Comparison of ENCODE assay signal across 16 cellular contexts in genomic region chr4:168717852-168718251, GRCh38.
DNase-seq lines count a peak whose midpoint lies in the region; ATAC-seq and TF ChIP-seq lines count a peak whose summit lies in the region.
"Had no signal": no experiment of that assay in that cellular context is flagged by ENCODE, and none has a peak within 500 bp of the region (broad histone marks: within the 10 kb centered on the region; RNA-seq: fewer than 3 reads in every experiment).

No MANE protein-coding gene starts in this region.

- DNase-seq in IMR-90 (peak; percentile 45), epithelial cell of prostate (ENCODE audit: low read depth, low spot score) (peak; percentile 16), kidney glomerular epithelial cell (lab: John Stamatoyannopoulos, UW) (peak; percentile 80)
- no peak for DNase-seq in stimulated activated naive B cell treated with anti-CD40 and anti-IgM and Interleukin-4, amounts not matched to agents 10 μg/mL and 1 μg/mL and 100 μg/mL, for 72 hours
- no peak for DNase-seq in activated naive CD4-positive, alpha-beta T cell treated with anti-CD3 and anti-CD28 coated beads, Interleukin-2, amount 50 U/mL, for 16 hours
- DNase-seq: activated naive CD8-positive, alpha-beta T cell treated with anti-CD3 and anti-CD28 coated beads, Interleukin-2, amount 10 ng/mL, durations not matched to agents 7 days and 5 days; NCI-H1092 treated with DMSO at 0.1 percent for 48 hours; NCI-H510A treated with DMSO at 0.1 percent for 48 hours; PC-3; stimulated activated CD4-positive, alpha-beta T cell treated with anti-CD3 and anti-CD28 coated beads, Interleukin-15, amount 100 ng/mL, for 24 hours; SW 1271 had no signal

- peak overlapping the region; percentile 13; the same call in 1 of the 2 replicates for H4K5ac ChIP-seq in IMR-90 (ENCODE audit: low read depth, low read length)

- H3K27ac Mint-ChIP-seq in stimulated activated naive B cell treated with anti-CD40 and anti-IgM and Interleukin-4, amounts not matched to agents 10 μg/mL and 1 μg/mL and 100 μg/mL, for 72 hours = peak overlapping the region; percentile 11
- H3K27ac Mint-ChIP-seq: activated naive CD8-positive, alpha-beta T cell treated with anti-CD3 and anti-CD28 coated beads, Interleukin-2, amount 10 ng/mL, durations not matched to agents 7 days and 5 days; type B pancreatic cell had no signal

- H3K4me2 ChIP-seq in IMR-90 (ENCODE audit: low read depth, low read length) = peak overlapping the region; percentile 6; the same call in 1 of the 2 replicates

- no peak overlapping the region for H4K8ac ChIP-seq in IMR-90 (ENCODE audit: low read depth in 2 of 2, low read length in 2 of 2)

- peak; percentile 46 for ATAC-seq in IMR-90 (ENCODE audit: low read depth)
- no peak for ATAC-seq in stimulated activated naive B cell treated with anti-CD40 and anti-IgM and Interleukin-4, amounts not matched to agents 10 μg/mL and 1 μg/mL and 100 μg/mL, for 72 hours (replicated peaks)
- ATAC-seq in GM19397 (IDR thresholded peaks at IDR 0.05; ENCODE audit: unreplicated experiment) = no peak
- no peak for ATAC-seq in HG03354 (IDR thresholded peaks at IDR 0.05; ENCODE audit: poor library complexity, severe bottlenecking, unreplicated experiment)
- ATAC-seq in GM19324 (IDR thresholded peaks at IDR 0.05; ENCODE audit: low FRiP score, unreplicated experiment) = no peak
- ATAC-seq: activated CD4-positive, CD25-positive, alpha-beta regulatory T cell treated with anti-CD3 and anti-CD28 coated beads, Interleukin-2, amount 50 U/mL, for 24 hours; PC-3 had no signal

- H3K27ac ChIP-seq in IMR-90 (ENCODE audit: insufficient read depth, low read length) = no peak overlapping the region
- H3K27ac ChIP-seq in epithelial cell of prostate = peak overlapping the region; percentile 1

- POLR2A ChIA-PET in IMR-90 (lab: Charles Lee; ENCODE audit: unreplicated experiment) = no interaction called here

- H3K4me3 ChIP-seq in IMR-90 (ENCODE audit: insufficient read depth, low read depth, low read length) = no peak overlapping the region

- H3K56ac ChIP-seq in IMR-90 (ENCODE audit: extremely low read depth, insufficient read depth, low read length) = no peak overlapping the region

- no peak overlapping the region for H3K23ac ChIP-seq in IMR-90 (ENCODE audit: low read depth, low read length)

- dilution Hi-C loops in IMR-90 (cut with HindIII; ENCODE audit: low sequenced_read_pairs, unreplicated experiment) = no loop called here

- H3K36me3 ChIP-seq in IMR-90 (ENCODE audit: control insufficient read depth, insufficient read depth, low read length) = no peaks in the 10 kb centered on the region

- H2BK120ac ChIP-seq in IMR-90 (ENCODE audit: low read depth, low read length) = peak overlapping the region; percentile 1; the same call in 1 of the 2 replicates

- H3K27me3 Mint-ChIP-seq in stimulated activated naive B cell treated with anti-CD40 and anti-IgM and Interleukin-4, amounts not matched to agents 10 μg/mL and 1 μg/mL and 100 μg/mL, for 72 hours = peaks cover 0 to 4% of the 10 kb centered on the region in 2 donors
- H3K27me3 Mint-ChIP-seq: type B pancreatic cell had no signal

- no peak overlapping the region for H3K4me3 Mint-ChIP-seq in stimulated activated naive B cell treated with anti-CD40 and anti-IgM and Interleukin-4, amounts not matched to agents 10 μg/mL and 1 μg/mL and 100 μg/mL, for 72 hours
- H3K4me3 Mint-ChIP-seq: activated naive CD8-positive, alpha-beta T cell treated with anti-CD3 and anti-CD28 coated beads, Interleukin-2, amount 10 ng/mL, durations not matched to agents 7 days and 5 days; type B pancreatic cell had no signal

- H3K4ac ChIP-seq in IMR-90 (ENCODE audit: low read depth, low read length) = 0 out of 2 replicates have a peak overlapping the region, but pooled peaks have one; percentile 14

- peak overlapping the region; percentile 63; the same call in 1 of the 2 replicates for H2AK5ac ChIP-seq in IMR-90 (ENCODE audit: low read depth, low read length)

- TF ChIP-seq RAD21 in IMR-90 (IDR thresholded peaks at IDR 0.05; ENCODE audit: low read length) = no peak

- peak overlapping the region; percentile 58; the same call in 1 of the 2 replicates for H3K18ac ChIP-seq in IMR-90 (ENCODE audit: low read depth, low read length)

- WGBS in IMR-90 (ENCODE audit: extremely low coverage in 2 of 2, insufficient read length in 1 of 2), 2 experiments = no CpG with 5 or more reads among the region's 3 CpGs

- TF ChIP-seq POLR2A in IMR-90 (IDR thresholded peaks at IDR 0.05; ENCODE audit: low read depth, low read length) = no peak

- peaks cover 4 to 7% of the 10 kb centered on the region in 2 donors for H3K9me3 Mint-ChIP-seq in stimulated activated naive B cell treated with anti-CD40 and anti-IgM and Interleukin-4, amounts not matched to agents 10 μg/mL and 1 μg/mL and 100 μg/mL, for 72 hours

- in situ Hi-C loops in IMR-90 (cut with MboI; ENCODE audit: low sequenced_read_pairs) = no loop called here

- H3K9ac ChIP-seq in IMR-90 (ENCODE audit: low read depth, low read length) = no peak overlapping the region

- no peaks in the 10 kb centered on the region for H3K9me3 ChIP-seq in IMR-90 (ENCODE audit: control insufficient read depth, insufficient read depth, low read length)

- no peaks in the 10 kb centered on the region for H4K20me1 ChIP-seq in IMR-90 (ENCODE audit: insufficient read depth, low read length)

- intact Hi-C loops in IMR-90 (cut with micrococcal nuclease) = no loop called here

- TF ChIP-seq CTCF in IMR-90 (conservative IDR thresholded peaks at IDR 0.05; ENCODE audit: low read depth, low read length) = no peak

- H3K4me1 Mint-ChIP-seq in stimulated activated naive B cell treated with anti-CD40 and anti-IgM and Interleukin-4, amounts not matched to agents 10 μg/mL and 1 μg/mL and 100 μg/mL, for 72 hours = peaks cover 20 to 60% of the 10 kb centered on the region in 2 donors

- CTCF ChIA-PET in IMR-90 (lab: Yijun Ruan, JAX) = no interaction called here

- H2BK5ac ChIP-seq in IMR-90 (ENCODE audit: low read depth, low read length, poor library complexity, severe bottlenecking) = peak overlapping the region; percentile 46

- H3K27me3 ChIP-seq in IMR-90 (ENCODE audit: control insufficient read depth, insufficient read depth, low read length) = no peaks in the 10 kb centered on the region

- peak overlapping the region; percentile 48; the same call in 1 of the 2 replicates for H2BK20ac ChIP-seq in IMR-90 (ENCODE audit: low read depth, low read length)

- H4K91ac ChIP-seq in IMR-90 (ENCODE audit: insufficient read depth, low read depth, low read length) = no peak overlapping the region

- no peak overlapping the region; the same call in 1 of the 2 replicates for H3K14ac ChIP-seq in IMR-90 (replicated peaks; ENCODE audit: low read depth, low read length)

- H3K36me3 Mint-ChIP-seq in stimulated activated naive B cell treated with anti-CD40 and anti-IgM and Interleukin-4, amounts not matched to agents 10 μg/mL and 1 μg/mL and 100 μg/mL, for 72 hours = peaks cover 0 to 2% of the 10 kb centered on the region in 2 donors
- H3K36me3 Mint-ChIP-seq: activated naive CD8-positive, alpha-beta T cell treated with anti-CD3 and anti-CD28 coated beads, Interleukin-2, amount 10 ng/mL, durations not matched to agents 7 days and 5 days had no signal

- H2AK9ac ChIP-seq in IMR-90 (replicated peaks; ENCODE audit: low read depth, low read length, poor library complexity) = no peak overlapping the region

- H2BK15ac ChIP-seq in IMR-90 (ENCODE audit: low read depth, low read length) = no peak overlapping the region

- H3K4me1 ChIP-seq in IMR-90 (ENCODE audit: control insufficient read depth, insufficient read depth, low read length) = peaks cover 8% of the 10 kb centered on the region

- no TSS peak for BruUV-seq in IMR-90 (replicated peaks; lab: Mats Ljungman, UMichigan)

- H2AFZ ChIP-seq in IMR-90 (replicated peaks; ENCODE audit: low read length, poor library complexity) = no peak overlapping the region

- no peaks in the 10 kb centered on the region for H3K79me1 ChIP-seq in IMR-90 (ENCODE audit: low read depth in 1 of 2, low read length in 2 of 2)

- 0 out of 2 replicates have a peak, but pooled peaks cover 3% of the 10 kb centered on the region for H3K9me1 ChIP-seq in IMR-90 (ENCODE audit: insufficient read depth, low read length)

TF ChIP-seq in IMR-90, 13 proteins besides CTCF, POLR2A, EP300 and RAD21:
- TF ChIP-seq MAZ (IDR thresholded peaks at IDR 0.05; ENCODE audit: borderline replicate concordance, low read depth, low read length) (no peak), RFX5 (IDR thresholded peaks at IDR 0.05; ENCODE audit: low read depth, low read length) (no peak), FOS (IDR thresholded peaks at IDR 0.05; ENCODE audit: low read depth, low read length) (no peak), USF2 (IDR thresholded peaks at IDR 0.05; ENCODE audit: low read depth, low read length) (no peak), SMC3 (IDR thresholded peaks at IDR 0.05; ENCODE audit: low read depth, low read length) (no peak), RCOR1 (IDR thresholded peaks at IDR 0.05; ENCODE audit: insufficient replicate concordance, low read length) (no peak), CEBPB (IDR thresholded peaks at IDR 0.05; ENCODE audit: low read depth, low read length) (no peak), MXI1 (IDR thresholded peaks at IDR 0.05; ENCODE audit: borderline replicate concordance, low read depth, low read length) (no peak), ELK1 (IDR thresholded peaks at IDR 0.05; ENCODE audit: borderline replicate concordance, low read depth, low read length) (no peak), CHD1 (IDR thresholded peaks at IDR 0.05; ENCODE audit: low read depth, low read length) (no peak), NFE2L2 (IDR thresholded peaks at IDR 0.05; ENCODE audit: low read depth, low read length) (no peak), BHLHE40 (IDR thresholded peaks at IDR 0.05; ENCODE audit: low read depth, low read length) (no peak), MAFK (IDR thresholded peaks at IDR 0.05; ENCODE audit: low read depth, low read length) (no peak)

Comparison
In these comparisons a context has a peak if more than half of its experiments do, and no peak if none do; other contexts are left out.
1. DNase-seq: peak in IMR-90 (single experiment), epithelial cell of prostate (single experiment) and kidney glomerular epithelial cell (single experiment); none in stimulated activated naive B cell treated with anti-CD40 and anti-IgM and Interleukin-4, amounts not matched to agents 10 μg/mL and 1 μg/mL and 100 μg/mL, for 72 hours (single experiment) and activated naive CD4-positive, alpha-beta T cell treated with anti-CD3 and anti-CD28 coated beads, Interleukin-2, amount 50 U/mL, for 16 hours (single experiment).